In the genomic region with DNA sequence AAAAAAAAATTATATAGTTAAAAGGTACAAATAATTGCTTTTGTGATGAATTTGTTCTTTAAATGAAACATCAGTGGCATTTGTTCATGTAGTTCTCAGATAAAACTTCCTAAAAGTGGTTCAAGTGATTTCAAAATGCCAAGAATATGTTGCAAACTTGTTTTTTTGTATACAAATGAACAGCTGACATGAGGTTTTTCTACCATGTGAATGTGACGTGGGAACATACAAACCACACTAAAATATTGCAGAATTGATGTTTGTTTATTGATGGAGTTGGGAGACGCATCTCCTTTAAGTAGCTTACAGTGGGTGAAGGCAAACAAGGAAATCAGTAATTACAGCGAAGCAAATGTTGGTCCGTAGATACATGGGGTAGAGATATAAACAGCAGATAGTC, we compare ENCODE assay signal across 25 cellular contexts. TPM values are rescaled to one million over a fixed set of nuclear protein-coding genes. Genes with fewer than 3 reads are reported as not detected.
"Had no signal": no experiment of that assay in that cellular context is flagged by ENCODE, and none has a peak within 500 bp of the region (broad histone marks: within the 10 kb centered on the region; RNA-seq: fewer than 3 reads in every experiment).

No MANE protein-coding gene starts in this region.

- H3K27me3 ChIP-seq: ascending aorta, brain microvascular endothelial cell, right lobe of liver, upper lobe of left lung had no signal

- H3K27ac ChIP-seq: ascending aorta, brain microvascular endothelial cell, right lobe of liver, thoracic aorta had no signal

- H3K9me3 ChIP-seq: ascending aorta, right lobe of liver, thoracic aorta, upper lobe of left lung had no signal

- H3K4me1 ChIP-seq: right lobe of liver, upper lobe of left lung had no signal

- H3K4me1 Mint-ChIP-seq: activated CD4-positive, alpha-beta memory T cell treated with anti-CD3 and anti-CD28 coated beads, Interleukin-2, amount 10 ng/mL, durations not matched to agents 7 days and 5 days; activated CD4-positive, alpha-beta T cell treated with anti-CD3 and anti-CD28 coated beads, Interleukin-2, amount 10 ng/mL, durations not matched to agents 24 days and 14 days had no signal

- H3K36me3 Mint-ChIP-seq: activated naive CD4-positive, alpha-beta T cell treated with anti-CD3 and anti-CD28 coated beads, Interleukin-2, amount 50 U/mL, for 72 hours had no signal

- H3K36me3 ChIP-seq: ascending aorta, right lobe of liver, thoracic aorta, upper lobe of left lung had no signal

- H3K4me3 ChIP-seq: ascending aorta, dorsolateral prefrontal cortex, right lobe of liver, thoracic aorta, upper lobe of left lung had no signal

- ATAC-seq: activated CD4-positive, CD25-positive, alpha-beta regulatory T cell treated with anti-CD3 and anti-CD28 coated beads, Interleukin-2, amount 50 U/mL, for 24 hours; effector memory CD8-positive, alpha-beta T cell; esophagus mucosa; left ventricle myocardium superior had no signal

- H3K27ac Mint-ChIP-seq: activated CD4-positive, alpha-beta memory T cell treated with anti-CD3 and anti-CD28 coated beads, Interleukin-2, amount 10 ng/mL, durations not matched to agents 7 days and 5 days; activated CD4-positive, alpha-beta T cell treated with anti-CD3 and anti-CD28 coated beads, Interleukin-2, amount 10 ng/mL, durations not matched to agents 24 days and 14 days; activated naive CD4-positive, alpha-beta T cell treated with anti-CD3 and anti-CD28 coated beads, Interleukin-2, amount 50 U/mL, for 72 hours; effector memory CD8-positive, alpha-beta T cell; nephron progenitor cell had no signal

- H3K9me3 Mint-ChIP-seq: activated CD4-positive, alpha-beta T cell treated with anti-CD3 and anti-CD28 coated beads, Interleukin-2, amount 10 ng/mL, durations not matched to agents 24 days and 14 days; activated naive CD4-positive, alpha-beta T cell treated with anti-CD3 and anti-CD28 coated beads, Interleukin-2, amount 50 U/mL, for 72 hours had no signal

- DNase-seq: activated CD4-positive, alpha-beta memory T cell treated with anti-CD3 and anti-CD28 coated beads, Interleukin-2, amount 10 ng/mL, durations not matched to agents 7 days and 5 days; activated CD4-positive, alpha-beta T cell treated with anti-CD3 and anti-CD28 coated beads, Interleukin-2, amount 10 ng/mL, durations not matched to agents 24 days and 14 days; activated gamma-delta T cell; brain microvascular endothelial cell; central memory CD4-positive, alpha-beta T cell; dorsolateral prefrontal cortex; effector memory CD8-positive, alpha-beta T cell; head of caudate nucleus; hypothalamus; left ventricle myocardium superior; mammary epithelial cell; nephron progenitor cell; nucleus accumbens; posterior cingulate gyrus; right lobe of liver; small intestine; stimulated activated CD4-positive, alpha-beta T cell treated with anti-CD3 and anti-CD28 coated beads, Interleukin-4, amount 100 ng/mL, for 1 hour; stimulated activated naive CD4-positive, alpha-beta T cell treated with Interleukin-2 at 50 U/mL for 16 hours; upper lobe of left lung had no signal

- H3K27me3 Mint-ChIP-seq: activated CD4-positive, alpha-beta memory T cell treated with anti-CD3 and anti-CD28 coated beads, Interleukin-2, amount 10 ng/mL, durations not matched to agents 7 days and 5 days; activated CD4-positive, alpha-beta T cell treated with anti-CD3 and anti-CD28 coated beads, Interleukin-2, amount 10 ng/mL, durations not matched to agents 24 days and 14 days; effector memory CD8-positive, alpha-beta T cell had no signal

- H3K4me3 Mint-ChIP-seq: activated CD4-positive, alpha-beta memory T cell treated with anti-CD3 and anti-CD28 coated beads, Interleukin-2, amount 10 ng/mL, durations not matched to agents 7 days and 5 days; activated CD4-positive, alpha-beta T cell treated with anti-CD3 and anti-CD28 coated beads, Interleukin-2, amount 10 ng/mL, durations not matched to agents 24 days and 14 days; effector memory CD8-positive, alpha-beta T cell; nephron progenitor cell had no signal

RNA-seq across cellular contexts. Expression of gene BASP1, which starts 17.0 kb away (rescaled TPM):
- total RNA-seq: activated CD4-positive, alpha-beta memory T cell treated with anti-CD3 and anti-CD28 coated beads, Interleukin-2, amount 10 ng/mL, durations not matched to agents 7 days and 5 days; T-helper 2 cell treated with Interferon-gamma antibody and Interleukin-4, amounts not matched to agents 100 ng/mL and 5 ng/mL, for 36 hours had no signal
